Comparison of ENCODE assay signal across 8 cellular contexts in genomic region chr17:74203439-74204240, GRCh38. TPM values are rescaled to one million over a fixed set of nuclear protein-coding genes. Genes with fewer than 3 reads are reported as not detected.
DNase-seq lines count a peak whose midpoint lies in the region; ATAC-seq and TF ChIP-seq lines count a peak whose summit lies in the region.

Gene RPL38, plus strand, starts transcription at chr17:74203678. Its CDS starts 278 bp downstream, at chr17:74203956.

- H3K27me3 ChIP-seq in upper lobe of right lung, result no peaks in the 10 kb centered on the region

- H3K9me3 ChIP-seq in upper lobe of right lung, result no peaks in the 10 kb centered on the region

- H3K4me1 ChIP-seq in upper lobe of right lung, result peaks cover 31% of the 10 kb centered on the region

- peak; percentile 98 for TF ChIP-seq CTCF in GM12864 (IDR thresholded peaks at IDR 0.05; ENCODE audit: low read depth, low read length, missing control alignments)
- peak; percentile 95 for TF ChIP-seq CTCF in upper lobe of right lung (IDR thresholded peaks at IDR 0.05)

- DNase-seq in GM12864 (ENCODE audit: low read depth) (peak; percentile 94), NCI-H146 (lab: John Stamatoyannopoulos, UW) (peak; percentile 96), amniotic epithelial cell (ENCODE audit: low read depth) (peak; percentile 97), left cardiac atrium (peak; percentile 96), posterior vena cava (ENCODE audit: low spot score) (peak; percentile 98), upper lobe of right lung (peak; percentile 94)

- H3K4me3 ChIP-seq in GM12864 (ENCODE audit: low read depth, low read length) (peak within 1 kb of the TSS; percentile 93), upper lobe of right lung (peak within 1 kb of the TSS; percentile 95)

- peak; percentile 79 for ATAC-seq in HG02759 (IDR thresholded peaks at IDR 0.05; ENCODE audit: unreplicated experiment)
- peak; percentile 83 to 91 for ATAC-seq in left cardiac atrium
- peak; percentile 97 for ATAC-seq in upper lobe of right lung

- peak within 1 kb of the TSS; percentile 88 for H3K27ac ChIP-seq in upper lobe of right lung

- peaks cover 40% of the 10 kb centered on the region for H3K36me3 ChIP-seq in upper lobe of right lung

- intact Hi-C loops in T-helper 1 cell treated with Interleukin-12 subunit alpha and Interleukin-12 subunit beta and Interleukin-4 antibody, amounts not matched to agents 30 ng/mL and 1 ng/mL, for 36 hours (cut with micrococcal nuclease), result loop anchor here (1.0 to 10.0 kb wide), 5 partner anchors 10 to 969 kb away; partner anchors contain the start of gene TTYH2
- intact Hi-C loops in left cardiac atrium (cut with DNase I), result no loop called here
- intact Hi-C loops in posterior vena cava (cut with DNase I), result no loop called here
- intact Hi-C loops in upper lobe of right lung (cut with DNase I), result no loop called here

RNA-seq across cellular contexts. Expression of gene RPL38, which starts in this region (rescaled TPM):
- total RNA-seq in T-helper 1 cell treated with Interleukin-12 subunit alpha and Interleukin-12 subunit beta and Interleukin-4 antibody, amounts not matched to agents 30 ng/mL and 1 ng/mL, for 36 hours, result 879 and 889 TPM in 2 replicates
- total RNA-seq in left cardiac atrium, result 100 to 1,000 TPM; 657 to 709 TPM
- total RNA-seq in posterior vena cava, result 100 to 1,000 TPM; 560 to 702 TPM
- 659 TPM for total RNA-seq in upper lobe of right lung

Comparison
In these comparisons a context has a peak if more than half of its experiments do, and no peak if none do; other contexts are left out.
1. Peak in every context shown above with its lines: DNase-seq, ATAC-seq, H3K4me3 ChIP-seq and H3K27ac ChIP-seq.